In the genomic region with DNA sequence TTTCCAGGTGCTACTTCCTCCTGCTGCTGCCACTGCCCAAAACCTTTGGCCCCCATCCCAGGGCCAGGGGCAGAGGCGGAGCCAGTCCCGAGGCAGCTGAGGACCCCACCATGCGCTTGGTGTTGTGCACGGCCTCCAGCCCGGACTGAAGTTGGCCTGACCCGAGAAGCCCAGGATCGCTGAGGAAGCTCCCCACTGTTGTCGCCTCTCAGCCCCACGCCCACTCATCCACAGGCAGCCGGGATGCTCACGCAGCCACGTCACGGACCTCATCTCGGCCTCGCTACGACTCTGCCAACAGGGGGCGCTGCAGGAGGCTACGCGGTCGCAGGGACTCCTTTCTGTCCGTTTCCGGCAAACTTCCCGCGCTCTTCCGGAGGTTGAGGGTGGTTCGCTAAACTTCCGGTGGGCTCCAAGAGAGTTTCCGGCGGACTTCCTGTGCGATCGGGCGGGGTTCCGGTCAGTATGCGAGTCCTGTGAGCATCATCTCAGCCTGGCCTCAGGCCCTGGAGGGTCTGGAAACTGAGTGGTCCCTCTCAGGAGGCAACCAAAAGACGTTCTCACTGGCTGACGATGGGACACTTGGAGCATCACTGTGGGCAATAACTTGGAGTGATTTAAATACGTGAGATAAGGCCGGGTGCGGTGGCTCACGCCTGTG, we compare ENCODE assay signal across 1 cellular context.
A peak's percentile ranks its signal among the peaks of the same experiment; 100 is the strongest.
TF ChIP-seq lines count a peak whose summit lies in the region.

No MANE protein-coding gene starts in this region.

TF ChIP-seq in WTC11, 78 proteins besides CTCF, POLR2A, EP300 and RAD21 (continued from another document):
- peak; percentile 60; the same call in 1 of the 2 replicates for TF ChIP-seq ETV6 (CRISPR knock-in tag; IDR thresholded peaks at IDR 0.05)
- TF ChIP-seq TP53 (CRISPR knock-in tag; IDR thresholded peaks at IDR 0.05) = no peak
- TF ChIP-seq, protein P1, sequence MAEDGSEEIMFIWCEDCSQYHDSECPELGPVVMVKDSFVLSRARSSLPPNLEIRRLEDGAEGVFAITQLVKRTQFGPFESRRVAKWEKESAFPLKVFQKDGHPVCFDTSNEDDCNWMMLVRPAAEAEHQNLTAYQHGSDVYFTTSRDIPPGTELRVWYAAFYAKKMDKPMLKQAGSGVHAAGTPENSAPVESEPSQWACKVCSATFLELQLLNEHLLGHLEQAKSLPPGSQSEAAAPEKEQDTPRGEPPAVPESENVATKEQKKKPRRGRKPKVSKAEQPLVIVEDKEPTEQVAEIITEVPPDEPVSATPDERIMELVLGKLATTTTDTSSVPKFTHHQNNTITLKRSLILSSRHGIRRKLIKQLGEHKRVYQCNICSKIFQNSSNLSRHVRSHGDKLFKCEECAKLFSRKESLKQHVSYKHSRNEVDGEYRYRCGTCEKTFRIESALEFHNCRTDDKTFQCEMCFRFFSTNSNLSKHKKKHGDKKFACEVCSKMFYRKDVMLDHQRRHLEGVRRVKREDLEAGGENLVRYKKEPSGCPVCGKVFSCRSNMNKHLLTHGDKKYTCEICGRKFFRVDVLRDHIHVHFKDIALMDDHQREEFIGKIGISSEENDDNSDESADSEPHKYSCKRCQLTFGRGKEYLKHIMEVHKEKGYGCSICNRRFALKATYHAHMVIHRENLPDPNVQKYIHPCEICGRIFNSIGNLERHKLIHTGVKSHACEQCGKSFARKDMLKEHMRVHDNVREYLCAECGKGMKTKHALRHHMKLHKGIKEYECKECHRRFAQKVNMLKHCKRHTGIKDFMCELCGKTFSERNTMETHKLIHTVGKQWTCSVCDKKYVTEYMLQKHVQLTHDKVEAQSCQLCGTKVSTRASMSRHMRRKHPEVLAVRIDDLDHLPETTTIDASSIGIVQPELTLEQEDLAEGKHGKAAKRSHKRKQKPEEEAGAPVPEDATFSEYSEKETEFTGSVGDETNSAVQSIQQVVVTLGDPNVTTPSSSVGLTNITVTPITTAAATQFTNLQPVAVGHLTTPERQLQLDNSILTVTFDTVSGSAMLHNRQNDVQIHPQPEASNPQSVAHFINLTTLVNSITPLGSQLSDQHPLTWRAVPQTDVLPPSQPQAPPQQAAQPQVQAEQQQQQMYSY (CRISPR knock-in tag; IDR thresholded peaks at IDR 0.05) = peak; percentile 7; the same call in 1 of the 2 replicates
- TF ChIP-seq NFYB (CRISPR knock-in tag; conservative IDR thresholded peaks at IDR 0.05; ENCODE audit: low read depth) = no peak
- TF ChIP-seq, protein P2, sequence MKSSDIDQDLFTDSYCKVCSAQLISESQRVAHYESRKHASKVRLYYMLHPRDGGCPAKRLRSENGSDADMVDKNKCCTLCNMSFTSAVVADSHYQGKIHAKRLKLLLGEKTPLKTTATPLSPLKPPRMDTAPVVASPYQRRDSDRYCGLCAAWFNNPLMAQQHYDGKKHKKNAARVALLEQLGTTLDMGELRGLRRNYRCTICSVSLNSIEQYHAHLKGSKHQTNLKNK (CRISPR knock-in tag; IDR thresholded peaks at IDR 0.05) = no peak
- TF ChIP-seq, protein P3, sequence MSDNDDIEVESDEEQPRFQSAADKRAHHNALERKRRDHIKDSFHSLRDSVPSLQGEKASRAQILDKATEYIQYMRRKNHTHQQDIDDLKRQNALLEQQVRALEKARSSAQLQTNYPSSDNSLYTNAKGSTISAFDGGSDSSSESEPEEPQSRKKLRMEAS (CRISPR knock-in tag; IDR thresholded peaks at IDR 0.05) = peak; percentile 66
- TF ChIP-seq ZNF317 (CRISPR knock-in tag; IDR thresholded peaks at IDR 0.05; ENCODE audit: borderline replicate concordance, low read depth) = no peak
- TF ChIP-seq GTF2I (CRISPR knock-in tag; conservative IDR thresholded peaks at IDR 0.05) = no peak
- TF ChIP-seq SP1 (CRISPR knock-in tag; conservative IDR thresholded peaks at IDR 0.05) = 0 out of 2 replicates have a peak, but pooled peaks have one; percentile 21
- no peak for TF ChIP-seq TEAD4 (CRISPR knock-in tag; IDR thresholded peaks at IDR 0.05)
- TF ChIP-seq PRRX2 (CRISPR knock-in tag; IDR thresholded peaks at IDR 0.05) = no peak
- 0 out of 2 replicates have a peak, but pooled peaks have one; percentile 30 for TF ChIP-seq NFE2L1 (CRISPR knock-in tag; IDR thresholded peaks at IDR 0.05)
- TF ChIP-seq, protein P4, sequence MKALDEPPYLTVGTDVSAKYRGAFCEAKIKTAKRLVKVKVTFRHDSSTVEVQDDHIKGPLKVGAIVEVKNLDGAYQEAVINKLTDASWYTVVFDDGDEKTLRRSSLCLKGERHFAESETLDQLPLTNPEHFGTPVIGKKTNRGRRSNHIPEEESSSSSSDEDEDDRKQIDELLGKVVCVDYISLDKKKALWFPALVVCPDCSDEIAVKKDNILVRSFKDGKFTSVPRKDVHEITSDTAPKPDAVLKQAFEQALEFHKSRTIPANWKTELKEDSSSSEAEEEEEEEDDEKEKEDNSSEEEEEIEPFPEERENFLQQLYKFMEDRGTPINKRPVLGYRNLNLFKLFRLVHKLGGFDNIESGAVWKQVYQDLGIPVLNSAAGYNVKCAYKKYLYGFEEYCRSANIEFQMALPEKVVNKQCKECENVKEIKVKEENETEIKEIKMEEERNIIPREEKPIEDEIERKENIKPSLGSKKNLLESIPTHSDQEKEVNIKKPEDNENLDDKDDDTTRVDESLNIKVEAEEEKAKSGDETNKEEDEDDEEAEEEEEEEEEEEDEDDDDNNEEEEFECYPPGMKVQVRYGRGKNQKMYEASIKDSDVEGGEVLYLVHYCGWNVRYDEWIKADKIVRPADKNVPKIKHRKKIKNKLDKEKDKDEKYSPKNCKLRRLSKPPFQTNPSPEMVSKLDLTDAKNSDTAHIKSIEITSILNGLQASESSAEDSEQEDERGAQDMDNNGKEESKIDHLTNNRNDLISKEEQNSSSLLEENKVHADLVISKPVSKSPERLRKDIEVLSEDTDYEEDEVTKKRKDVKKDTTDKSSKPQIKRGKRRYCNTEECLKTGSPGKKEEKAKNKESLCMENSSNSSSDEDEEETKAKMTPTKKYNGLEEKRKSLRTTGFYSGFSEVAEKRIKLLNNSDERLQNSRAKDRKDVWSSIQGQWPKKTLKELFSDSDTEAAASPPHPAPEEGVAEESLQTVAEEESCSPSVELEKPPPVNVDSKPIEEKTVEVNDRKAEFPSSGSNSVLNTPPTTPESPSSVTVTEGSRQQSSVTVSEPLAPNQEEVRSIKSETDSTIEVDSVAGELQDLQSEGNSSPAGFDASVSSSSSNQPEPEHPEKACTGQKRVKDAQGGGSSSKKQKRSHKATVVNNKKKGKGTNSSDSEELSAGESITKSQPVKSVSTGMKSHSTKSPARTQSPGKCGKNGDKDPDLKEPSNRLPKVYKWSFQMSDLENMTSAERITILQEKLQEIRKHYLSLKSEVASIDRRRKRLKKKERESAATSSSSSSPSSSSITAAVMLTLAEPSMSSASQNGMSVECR (CRISPR knock-in tag; IDR thresholded peaks at IDR 0.05; ENCODE audit: borderline replicate concordance) = 0 out of 2 replicates have a peak, but pooled peaks have one; percentile 9
- no peak for TF ChIP-seq MYBL2 (CRISPR knock-in tag; IDR thresholded peaks at IDR 0.05)
- TF ChIP-seq JUN (CRISPR knock-in tag; IDR thresholded peaks at IDR 0.05) = no peak
- TF ChIP-seq ELF4 (CRISPR knock-in tag; IDR thresholded peaks at IDR 0.05; ENCODE audit: low read depth) = no peak
- no peak for TF ChIP-seq CREM (CRISPR knock-in tag; IDR thresholded peaks at IDR 0.05)
- TF ChIP-seq, protein P5, sequence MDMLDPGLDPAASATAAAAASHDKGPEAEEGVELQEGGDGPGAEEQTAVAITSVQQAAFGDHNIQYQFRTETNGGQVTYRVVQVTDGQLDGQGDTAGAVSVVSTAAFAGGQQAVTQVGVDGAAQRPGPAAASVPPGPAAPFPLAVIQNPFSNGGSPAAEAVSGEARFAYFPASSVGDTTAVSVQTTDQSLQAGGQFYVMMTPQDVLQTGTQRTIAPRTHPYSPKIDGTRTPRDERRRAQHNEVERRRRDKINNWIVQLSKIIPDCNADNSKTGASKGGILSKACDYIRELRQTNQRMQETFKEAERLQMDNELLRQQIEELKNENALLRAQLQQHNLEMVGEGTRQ (CRISPR knock-in tag; IDR thresholded peaks at IDR 0.05) = no peak
- TF ChIP-seq, protein P6, sequence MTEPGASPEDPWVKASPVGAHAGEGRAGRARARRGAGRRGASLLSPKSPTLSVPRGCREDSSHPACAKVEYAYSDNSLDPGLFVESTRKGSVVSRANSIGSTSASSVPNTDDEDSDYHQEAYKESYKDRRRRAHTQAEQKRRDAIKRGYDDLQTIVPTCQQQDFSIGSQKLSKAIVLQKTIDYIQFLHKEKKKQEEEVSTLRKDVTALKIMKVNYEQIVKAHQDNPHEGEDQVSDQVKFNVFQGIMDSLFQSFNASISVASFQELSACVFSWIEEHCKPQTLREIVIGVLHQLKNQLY (CRISPR knock-in tag; IDR thresholded peaks at IDR 0.05) = no peak
TF ChIP-seq in WTC11: peak in this region for 10.
